Comparison of ENCODE assay signal across 18 cellular contexts in the genomic region with DNA sequence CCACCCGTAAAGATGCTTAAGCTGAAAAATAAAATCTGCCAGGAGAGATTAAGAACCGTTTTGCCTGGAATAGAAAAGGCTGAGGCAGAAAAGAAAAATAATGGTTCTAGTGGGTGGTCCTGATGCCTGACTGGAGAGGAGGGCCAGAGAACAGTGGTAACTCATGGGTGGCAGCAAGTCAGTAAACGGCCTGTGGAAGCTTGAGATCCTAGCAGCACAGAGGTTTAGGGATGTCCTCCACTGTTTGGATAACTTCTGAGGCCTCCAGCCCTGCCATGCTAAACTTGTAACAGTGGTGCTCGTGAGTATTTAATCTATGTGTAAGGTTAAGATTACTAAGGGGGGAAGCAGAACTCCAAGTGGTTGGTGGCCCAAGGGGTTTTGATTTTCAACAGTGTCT. TPM values are rescaled to one million over a fixed set of nuclear protein-coding genes. Genes with fewer than 3 reads are reported as not detected.
DNase-seq lines count a peak whose midpoint lies in the region; ATAC-seq and TF ChIP-seq lines count a peak whose summit lies in the region.
"Had no signal": no experiment of that assay in that cellular context is flagged by ENCODE, and none has a peak within 500 bp of the region (broad histone marks: within the 10 kb centered on the region; RNA-seq: fewer than 3 reads in every experiment).

No MANE protein-coding gene starts in this region.

- H3K27me3 ChIP-seq in SJSA1 (replicated peaks): no peaks in the 10 kb centered on the region
- no peaks in the 10 kb centered on the region for H3K27me3 ChIP-seq in sigmoid colon
- H3K27me3 ChIP-seq: BLaER1 had no signal

- H3K36me3 Mint-ChIP-seq in activated T-cell treated with anti-CD3 and anti-CD28 coated beads, Interleukin-2, amount 50 U/mL, for 24 hours (ENCODE audit: low read depth): peaks cover 57% of the 10 kb centered on the region
- H3K36me3 Mint-ChIP-seq in activated T-cell treated with anti-CD3 and anti-CD28 coated beads, Interleukin-2, amount 50 U/mL, for 4 hours (ENCODE audit: insufficient read depth): peaks cover 24% of the 10 kb centered on the region
- H3K36me3 Mint-ChIP-seq in glutamatergic neuron (ENCODE audit: unreplicated experiment): no peaks in the 10 kb centered on the region
- peaks cover 12 to 27% of the 10 kb centered on the region in 2 donors for H3K36me3 Mint-ChIP-seq in stimulated activated naive B cell treated with anti-CD40 and anti-IgM and Interleukin-4, amounts not matched to agents 10 μg/mL and 1 μg/mL and 100 μg/mL, for 72 hours

- TF ChIP-seq CTCF in glutamatergic neuron (IDR thresholded peaks at IDR 0.05; ENCODE audit: partially characterized antibody, unreplicated experiment): no peak
- TF ChIP-seq CTCF in sigmoid colon (IDR thresholded peaks at IDR 0.05): no peak

- H3K9me3 Mint-ChIP-seq in activated T-cell treated with anti-CD3 and anti-CD28 coated beads, Interleukin-2, amount 50 U/mL, for 24 hours: no peaks in the 10 kb centered on the region
- H3K9me3 Mint-ChIP-seq in activated T-cell treated with anti-CD3 and anti-CD28 coated beads, Interleukin-2, amount 50 U/mL, for 4 hours: no peaks in the 10 kb centered on the region
- no peaks in the 10 kb centered on the region for H3K9me3 Mint-ChIP-seq in glutamatergic neuron (ENCODE audit: unreplicated experiment)
- no peaks in the 10 kb centered on the region for H3K9me3 Mint-ChIP-seq in stimulated activated naive B cell treated with anti-CD40 and anti-IgM and Interleukin-4, amounts not matched to agents 10 μg/mL and 1 μg/mL and 100 μg/mL, for 72 hours
- H3K9me3 Mint-ChIP-seq: CD8-positive, alpha-beta memory T cell had no signal

- H3K4me1 ChIP-seq in SJSA1 (replicated peaks) (peaks cover 62% of the 10 kb centered on the region), sigmoid colon (peaks cover 0 to 8% (median 0%) of the 10 kb centered on the region in 4 donors)

- no peaks in the 10 kb centered on the region for H3K27me3 Mint-ChIP-seq in activated T-cell treated with anti-CD3 and anti-CD28 coated beads, Interleukin-2, amount 50 U/mL, for 24 hours
- H3K27me3 Mint-ChIP-seq in activated T-cell treated with anti-CD3 and anti-CD28 coated beads, Interleukin-2, amount 50 U/mL, for 4 hours (ENCODE audit: low read depth): no peaks in the 10 kb centered on the region
- no peaks in the 10 kb centered on the region for H3K27me3 Mint-ChIP-seq in glutamatergic neuron (ENCODE audit: unreplicated experiment)
- no peaks in the 10 kb centered on the region for H3K27me3 Mint-ChIP-seq in stimulated activated naive B cell treated with anti-CD40 and anti-IgM and Interleukin-4, amounts not matched to agents 10 μg/mL and 1 μg/mL and 100 μg/mL, for 72 hours
- H3K27me3 Mint-ChIP-seq: CD8-positive, alpha-beta memory T cell had no signal

- TF ChIP-seq EP300 in sigmoid colon (IDR thresholded peaks at IDR 0.05): no peak

- peak overlapping the region; percentile 51 for H3K27ac Mint-ChIP-seq in activated T-cell treated with anti-CD3 and anti-CD28 coated beads, Interleukin-2, amount 50 U/mL, for 24 hours
- peak overlapping the region; percentile 33 for H3K27ac Mint-ChIP-seq in glutamatergic neuron (ENCODE audit: unreplicated experiment)
- peak overlapping the region; percentile 5 for H3K27ac Mint-ChIP-seq in stimulated activated naive B cell treated with anti-CD40 and anti-IgM and Interleukin-4, amounts not matched to agents 10 μg/mL and 1 μg/mL and 100 μg/mL, for 72 hours

- peaks cover 19% of the 10 kb centered on the region for H3K4me1 Mint-ChIP-seq in activated T-cell treated with anti-CD3 and anti-CD28 coated beads, Interleukin-2, amount 50 U/mL, for 24 hours (ENCODE audit: low read depth)
- H3K4me1 Mint-ChIP-seq in activated T-cell treated with anti-CD3 and anti-CD28 coated beads, Interleukin-2, amount 50 U/mL, for 4 hours (ENCODE audit: low read depth): peaks cover 11% of the 10 kb centered on the region
- H3K4me1 Mint-ChIP-seq in glutamatergic neuron (ENCODE audit: low read depth, unreplicated experiment): peaks cover 15% of the 10 kb centered on the region
- H3K4me1 Mint-ChIP-seq in stimulated activated naive B cell treated with anti-CD40 and anti-IgM and Interleukin-4, amounts not matched to agents 10 μg/mL and 1 μg/mL and 100 μg/mL, for 72 hours: peaks cover 6 to 23% of the 10 kb centered on the region in 2 donors

- H3K4me3 ChIP-seq in SJSA1 (no peak overlapping the region), sigmoid colon (no peak overlapping the region)
- H3K4me3 ChIP-seq: BLaER1 had no signal

- no peak for ATAC-seq in activated T-cell treated with anti-CD3 and anti-CD28 coated beads, Interleukin-2, amount 50 U/mL, for 4 hours
- no peak for ATAC-seq in stimulated activated naive B cell treated with anti-CD40 and anti-IgM and Interleukin-4, amounts not matched to agents 10 μg/mL and 1 μg/mL and 100 μg/mL, for 72 hours (replicated peaks)
- ATAC-seq: Panc1 had no signal

- no peak for DNase-seq in activated T-cell treated with anti-CD3 and anti-CD28 coated beads, Interleukin-2, amount 50 U/mL, for 24 hours
- DNase-seq in activated T-cell treated with anti-CD3 and anti-CD28 coated beads, Interleukin-2, amount 50 U/mL, for 4 hours: no peak
- DNase-seq in SJSA1 (ENCODE audit: low read depth in 1 of 2, low spot score in 2 of 2): peak; percentile 57 to 61
- no peak for DNase-seq in glutamatergic neuron
- DNase-seq in stimulated activated naive B cell treated with anti-CD40 and anti-IgM and Interleukin-4, amounts not matched to agents 10 μg/mL and 1 μg/mL and 100 μg/mL, for 72 hours: no peak
- DNase-seq in NCI-H510A (lab: John Stamatoyannopoulos, UW): no peak
- no peak for DNase-seq in sigmoid colon
- DNase-seq in DMS53 treated with DMSO at 0.1 percent for 48 hours (lab: John Stamatoyannopoulos, UW; ENCODE audit: unreplicated experiment): no peak
- DNase-seq: CD8-positive, alpha-beta memory T cell; GDM1; H7; Kasumi-1; MM.1S; NCI-H1105; NCI-H1694; NCI-H524 had no signal

- WGBS in sigmoid colon, 2 donors: 83 to 88% methylated on average over 4 of the region's 4 CpGs

- no peak for TF ChIP-seq POLR2A in sigmoid colon (IDR thresholded peaks at IDR 0.05)

- H3K36me3 ChIP-seq in SJSA1: peaks cover 26% of the 10 kb centered on the region
- no peaks in the 10 kb centered on the region for H3K36me3 ChIP-seq in sigmoid colon

- no peak overlapping the region for H3K4me3 Mint-ChIP-seq in activated T-cell treated with anti-CD3 and anti-CD28 coated beads, Interleukin-2, amount 50 U/mL, for 24 hours
- H3K4me3 Mint-ChIP-seq in activated T-cell treated with anti-CD3 and anti-CD28 coated beads, Interleukin-2, amount 50 U/mL, for 4 hours: no peak overlapping the region
- H3K4me3 Mint-ChIP-seq in glutamatergic neuron (ENCODE audit: unreplicated experiment): no peak overlapping the region
- H3K4me3 Mint-ChIP-seq in stimulated activated naive B cell treated with anti-CD40 and anti-IgM and Interleukin-4, amounts not matched to agents 10 μg/mL and 1 μg/mL and 100 μg/mL, for 72 hours: no peak overlapping the region
- H3K4me3 Mint-ChIP-seq: CD8-positive, alpha-beta memory T cell had no signal

- H3K27ac ChIP-seq in SJSA1 (peak overlapping the region; percentile 16), sigmoid colon (no peak overlapping the region)
- H3K27ac ChIP-seq: BLaER1 had no signal

- H3K9me3 ChIP-seq in SJSA1 (replicated peaks) (no peaks in the 10 kb centered on the region), sigmoid colon (no peaks in the 10 kb centered on the region)
- H3K9me3 ChIP-seq: BLaER1 had no signal

- intact Hi-C loops in sigmoid colon (cut with DNase I): no loop called here

RNA-seq across cellular contexts. Expression of a gene that starts 21.2 kb away (rescaled TPM):
- 10 to 100 TPM; 17.4 to 19.5 (median 18.6) TPM for total RNA-seq in activated T-cell treated with anti-CD3 and anti-CD28 coated beads, Interleukin-2, amount 50 U/mL, for 4 hours
- 18.7 and 28.8 TPM in 2 replicates for total RNA-seq in SJSA1 (2014; rRNA removed; shearing (Covaris generic))
- total RNA-seq in glutamatergic neuron (ENCODE audit: unreplicated experiment) (27.1 TPM), sigmoid colon (10 to 100 TPM; 11.4 to 16.3 (median 14.0) TPM)
- 1 to 10 TPM; 8.9 to 9.7 (median 9.0) TPM for polyA plus RNA-seq in sigmoid colon

RNA-seq across cellular contexts. Expression of a gene that starts 59.6 kb away (rescaled TPM):
- total RNA-seq in activated T-cell treated with anti-CD3 and anti-CD28 coated beads, Interleukin-2, amount 50 U/mL, for 4 hours: 100 to 1,000 TPM; 128 to 132 (median 129) TPM
- 170 and 181 TPM in 2 replicates for total RNA-seq in SJSA1 (2014; rRNA removed; shearing (Covaris generic))
- 168 TPM for total RNA-seq in glutamatergic neuron (ENCODE audit: unreplicated experiment)
- total RNA-seq in sigmoid colon: 10 to 100 TPM; 21.3 to 28.0 (median 24.8) TPM
- polyA plus RNA-seq in sigmoid colon: 10 to 100 TPM in 1 of 3 donors, 1 to 10 TPM in 2; 9.6 to 19.3 (median 9.7) TPM

Comparison
In these comparisons a context has a peak if more than half of its experiments do, and no peak if none do; other contexts are left out.
1. DNase-seq: peak in SJSA1 (2 of 2); none in activated T-cell treated with anti-CD3 and anti-CD28 coated beads, Interleukin-2, amount 50 U/mL, for 24 hours (single experiment), activated T-cell treated with anti-CD3 and anti-CD28 coated beads, Interleukin-2, amount 50 U/mL, for 4 hours (single experiment), glutamatergic neuron (single experiment), stimulated activated naive B cell treated with anti-CD40 and anti-IgM and Interleukin-4, amounts not matched to agents 10 μg/mL and 1 μg/mL and 100 μg/mL, for 72 hours (single experiment), NCI-H510A (single experiment), sigmoid colon (single experiment) and DMS53 treated with DMSO at 0.1 percent for 48 hours (single experiment).
2. Peak in every context shown above with its lines, with median percentiles within 50 percentile points of each other: H3K27ac Mint-ChIP-seq.